Comparison of ENCODE assay signal across 7 cellular contexts in genomic region chr5:177357459-177358332, GRCh38. TPM values are rescaled to one million over a fixed set of nuclear protein-coding genes. Genes with fewer than 3 reads are reported as not detected.
A peak's percentile ranks its signal among the peaks of the same experiment; 100 is the strongest.
DNase-seq lines count a peak whose midpoint lies in the region; ATAC-seq and TF ChIP-seq lines count a peak whose summit lies in the region.

TSS of gene RGS14 (plus strand) at chr5:177357924. CDS start at chr5:177358025, 101 bp downstream.

- DNase-seq in NCI-H2227 treated with DMSO at 0.1 percent for 48 hours (lab: John Stamatoyannopoulos, UW) (peak; percentile 8), dorsolateral prefrontal cortex (peak in 1 of 10 donors; percentile 21), naive B cell (peak; percentile 91), tibial nerve (ENCODE audit: low spot score in 2 of 2) (peak in 1 of 2 donors; percentile 27)
- peak; percentile 92 for DNase-seq in activated CD4-positive, alpha-beta T cell treated with anti-CD3 and anti-CD28 coated beads, Interleukin-2, amount 10 ng/mL, durations not matched to agents 24 days and 14 days

- H3K4me3 Mint-ChIP-seq in activated CD4-positive, alpha-beta T cell treated with anti-CD3 and anti-CD28 coated beads, Interleukin-2, amount 10 ng/mL, durations not matched to agents 24 days and 14 days = peak within 1 kb of the TSS; percentile 84
- peak within 1 kb of the TSS; percentile 77 to 96 (median 90) for H3K4me3 Mint-ChIP-seq in naive B cell

- intact Hi-C loops in activated CD4-positive, alpha-beta T cell treated with anti-CD3 and anti-CD28 coated beads, Interleukin-2, amount 10 ng/mL, durations not matched to agents 24 days and 14 days (cut with micrococcal nuclease) = loop anchor here (2.0 to 10.0 kb wide), 2 partner anchors 13 to 823 kb away; partner anchors contain the start of gene RNF44
- intact Hi-C loops in dorsolateral prefrontal cortex (cut with DNase I) = loop anchor here in 1 of 2 donors (10.0 kb wide), 1 partner anchor 247 kb away; the partner anchor contains the start of gene B4GALT7

- no peak for TF ChIP-seq CTCF in dorsolateral prefrontal cortex (IDR thresholded peaks at IDR 0.05 in 54 of 56, conservative IDR thresholded peaks at IDR 0.05 in 2 of 56; ENCODE audit: low read depth in 1 of 56, partially characterized antibody in 56 of 56)
- no peak for TF ChIP-seq CTCF in tibial nerve (IDR thresholded peaks at IDR 0.05)

- H3K9me3 Mint-ChIP-seq in activated CD4-positive, alpha-beta T cell treated with anti-CD3 and anti-CD28 coated beads, Interleukin-2, amount 10 ng/mL, durations not matched to agents 24 days and 14 days = peaks cover 6% of the 10 kb centered on the region
- H3K9me3 Mint-ChIP-seq in naive B cell = peaks cover 0 to 4% (median 0%) of the 10 kb centered on the region in 7 donors

- no peaks in the 10 kb centered on the region for H3K36me3 ChIP-seq in tibial nerve

- TF ChIP-seq POLR2A in tibial nerve (IDR thresholded peaks at IDR 0.05) = no peak

- no peaks in the 10 kb centered on the region for H3K27me3 Mint-ChIP-seq in activated CD4-positive, alpha-beta T cell treated with anti-CD3 and anti-CD28 coated beads, Interleukin-2, amount 10 ng/mL, durations not matched to agents 24 days and 14 days
- H3K27me3 Mint-ChIP-seq in naive B cell = no peaks in the 10 kb centered on the region

- H3K4me3 ChIP-seq in dorsolateral prefrontal cortex = peak within 1 kb of the TSS in 57 of 59 donors; percentile 19 to 65 (median 48)
- H3K4me3 ChIP-seq in tibial nerve = peak within 1 kb of the TSS in 2 of 4 donors; percentile 50 to 53

- TF ChIP-seq EP300 in tibial nerve (IDR thresholded peaks at IDR 0.05) = no peak

- no peaks in the 10 kb centered on the region for H3K9me3 ChIP-seq in tibial nerve

- H3K27me3 ChIP-seq in dorsolateral prefrontal cortex (peaks cover 0 to 3% (median 0%) of the 10 kb centered on the region in 45 donors), tibial nerve (no peaks in the 10 kb centered on the region)

- H3K36me3 Mint-ChIP-seq in activated CD4-positive, alpha-beta T cell treated with anti-CD3 and anti-CD28 coated beads, Interleukin-2, amount 10 ng/mL, durations not matched to agents 24 days and 14 days (ENCODE audit: low read depth) = peaks cover 8% of the 10 kb centered on the region
- H3K36me3 Mint-ChIP-seq in naive B cell = peaks cover 0 to 6% of the 10 kb centered on the region in 2 donors

- peaks cover 0 to 29% (median 11%) of the 10 kb centered on the region in 4 donors for H3K4me1 ChIP-seq in tibial nerve

- WGBS in tibial nerve, 2 donors = 53 to 54% methylated on average over 17 to 33 of the region's 37 CpGs

- H3K27ac ChIP-seq in dorsolateral prefrontal cortex (peak within 1 kb of the TSS in 5 of 59 donors; percentile 18 to 70 (median 48)), tibial nerve (peak within 1 kb of the TSS in 2 of 4 donors; percentile 22 to 47)

- ATAC-seq in GM18858 (IDR thresholded peaks at IDR 0.05; ENCODE audit: unreplicated experiment) (peak; percentile 80), HG02852 (IDR thresholded peaks at IDR 0.05; ENCODE audit: unreplicated experiment) (peak; percentile 94), naive B cell (ENCODE audit: low read depth in 2 of 2) (peak; percentile 93 to 95)

- H3K4me1 Mint-ChIP-seq in activated CD4-positive, alpha-beta T cell treated with anti-CD3 and anti-CD28 coated beads, Interleukin-2, amount 10 ng/mL, durations not matched to agents 24 days and 14 days = peaks cover 65% of the 10 kb centered on the region
- H3K4me1 Mint-ChIP-seq in naive B cell = peaks cover 64 to 74% (median 65%) of the 10 kb centered on the region in 3 donors

- peak within 1 kb of the TSS; percentile 97 for H3K27ac Mint-ChIP-seq in activated CD4-positive, alpha-beta T cell treated with anti-CD3 and anti-CD28 coated beads, Interleukin-2, amount 10 ng/mL, durations not matched to agents 24 days and 14 days
- peak within 1 kb of the TSS; percentile 88 to 99 (median 96) for H3K27ac Mint-ChIP-seq in naive B cell

RNA-seq across cellular contexts. Expression of gene RGS14, which starts in this region (rescaled TPM):
- 45.3 and 49.3 TPM in 2 replicates for total RNA-seq in activated CD4-positive, alpha-beta T cell treated with anti-CD3 and anti-CD28 coated beads, Interleukin-2, amount 10 ng/mL, durations not matched to agents 24 days and 14 days
- total RNA-seq in dorsolateral prefrontal cortex (10 to 100 TPM in 117 of 120 experiments, 1 to 10 TPM in 3; 3.8 to 52.2 (median 23.9) TPM), tibial nerve (10 to 100 TPM; 10.2 to 29.6 (median 16.4) TPM)
- polyA plus RNA-seq in naive B cell (ENCODE audit: low read depth in 6 of 6) = 10 to 100 TPM; 16.6 to 41.1 (median 23.2) TPM
